14 cellular contexts compared by ENCODE assay signal in the genomic region with DNA sequence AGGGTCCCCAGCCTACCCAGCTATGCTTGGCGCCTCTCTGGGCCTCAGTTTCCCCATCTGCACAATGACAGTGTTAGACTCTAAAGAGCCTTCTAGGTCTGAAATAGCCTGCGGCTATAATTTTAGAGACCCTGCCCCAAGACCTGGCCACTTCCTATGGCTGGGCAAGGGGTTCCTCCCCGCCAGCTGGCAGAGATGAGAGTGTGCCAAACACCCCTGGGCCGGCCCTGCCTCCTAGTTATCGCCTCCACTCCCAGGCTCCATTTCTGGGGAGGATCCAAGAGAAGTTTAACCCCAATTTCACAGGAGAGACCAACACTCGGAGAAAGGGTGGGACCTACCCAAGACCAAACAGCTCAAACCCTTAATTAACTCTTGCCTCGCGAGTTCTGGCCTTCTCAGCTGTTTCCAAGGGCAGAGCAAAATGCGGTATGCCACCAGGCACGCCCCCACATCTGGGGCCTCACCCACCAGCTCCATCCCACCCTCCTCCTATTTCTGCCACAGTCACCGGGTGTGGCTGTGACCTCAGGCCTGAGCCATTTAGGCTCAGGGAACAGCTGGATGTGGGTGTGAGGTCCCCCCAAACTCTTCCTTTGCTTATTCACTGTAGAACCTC. TPM values are rescaled to one million over a fixed set of nuclear protein-coding genes. Genes with fewer than 3 reads are reported as not detected.
DNase-seq lines count a peak whose midpoint lies in the region; ATAC-seq and TF ChIP-seq lines count a peak whose summit lies in the region.
"Had no signal": no experiment of that assay in that cellular context is flagged by ENCODE, and none has a peak within 500 bp of the region (broad histone marks: within the 10 kb centered on the region; RNA-seq: fewer than 3 reads in every experiment).

No MANE protein-coding gene starts in this region.

- peak; percentile 60 for DNase-seq in AG20443 (ENCODE audit: low spot score)
- DNase-seq in GM10248 (ENCODE audit: extremely low spot score), result peak; percentile 14
- peak; percentile 15 for DNase-seq in OCI-M1 (lab: John Stamatoyannopoulos, UW)
- DNase-seq in left lobe of liver (ENCODE audit: low spot score), result peak; percentile 33
- DNase-seq in DMS53 treated with DMSO at 0.1 percent for 48 hours (lab: John Stamatoyannopoulos, UW; ENCODE audit: unreplicated experiment), result no peak
- no peak for DNase-seq in NCI-H345 treated with DMSO at 0.1 percent for 48 hours (lab: John Stamatoyannopoulos, UW; ENCODE audit: unreplicated experiment)
- DNase-seq: activated CD4-positive, CD25-positive, alpha-beta regulatory T cell treated with anti-CD3 and anti-CD28 coated beads, Interleukin-2, amount 50 U/mL, for 72 hours; CD4-positive, CD25-positive, alpha-beta regulatory T cell; DMS 273 treated with DMSO at 0.1 percent for 48 hours; effector CD4-positive, alpha-beta T cell; islet precursor cell; mucosa of descending colon; NCI-H1417 treated with DMSO at 0.1 percent for 48 hours had no signal

- CTCF ChIA-PET in GM10248 (lab: Yijun Ruan, JAX), result interaction anchor here (1.1 to 4.6 kb wide), 7 partner anchors 7 to 105 kb away, joined by 3 to 51 read pairs (median 46); no protein-coding TSS in a partner anchor

- POLR2A ChIA-PET in GM10248 (lab: Yijun Ruan, JAX), result no interaction called here

- ATAC-seq in left lobe of liver, result no peak
- ATAC-seq in HG03196 (IDR thresholded peaks at IDR 0.05; ENCODE audit: unreplicated experiment), result no peak
- ATAC-seq: mucosa of descending colon had no signal

- no peak for TF ChIP-seq CTCF in GM10248 (IDR thresholded peaks at IDR 0.05; ENCODE audit: control extremely low read depth, extremely low read depth, low read depth, missing control alignments)

RNA-seq across cellular contexts. Expression of gene TTC39A, which starts 35.7 kb away (rescaled TPM):
- 2.7 TPM for total RNA-seq in left lobe of liver
- total RNA-seq: CD4-positive, CD25-positive, alpha-beta regulatory T cell had no signal

RNA-seq across cellular contexts. Expression of gene RNF11, which starts 58.6 kb away (rescaled TPM):
- 54.7 TPM for total RNA-seq in left lobe of liver

Comparison
In these comparisons a context has a peak if more than half of its experiments do, and no peak if none do; other contexts are left out.
1. DNase-seq: peak in AG20443 (single experiment), GM10248 (single experiment), OCI-M1 (single experiment) and left lobe of liver (single experiment); none in DMS53 treated with DMSO at 0.1 percent for 48 hours (single experiment) and NCI-H345 treated with DMSO at 0.1 percent for 48 hours (single experiment).